Comparison of ENCODE assay signal across 15 cellular contexts in the genomic region with DNA sequence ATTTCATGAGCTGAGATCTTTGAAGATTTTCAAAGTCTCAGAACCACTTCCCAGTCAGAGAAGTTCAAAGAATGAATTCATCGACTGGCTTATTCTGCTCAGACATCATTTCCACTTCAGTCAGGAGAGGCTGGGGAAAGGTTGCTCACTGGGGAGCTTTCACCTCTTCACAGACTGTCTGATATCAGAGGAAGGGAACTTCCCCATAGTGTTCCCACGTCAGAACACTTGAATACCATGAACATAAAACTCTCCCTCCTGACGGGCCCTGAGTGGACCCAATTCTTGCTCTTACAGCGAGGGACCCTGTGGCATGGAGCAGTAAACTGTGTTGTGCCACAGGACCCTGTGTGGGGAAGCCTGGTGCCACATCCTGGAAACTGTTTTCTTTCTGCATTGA.
DNase-seq lines count a peak whose midpoint lies in the region; ATAC-seq and TF ChIP-seq lines count a peak whose summit lies in the region.
"Had no signal": no experiment of that assay in that cellular context is flagged by ENCODE, and none has a peak within 500 bp of the region (broad histone marks: within the 10 kb centered on the region; RNA-seq: fewer than 3 reads in every experiment).

No MANE protein-coding gene starts in this region.

- H3K14ac ChIP-seq in trophoblast cell (ENCODE audit: low read length) = no peak overlapping the region

- H3K9me3 ChIP-seq in CD4-positive, alpha-beta T cell (ENCODE audit: control insufficient read depth, low read length) = no peaks in the 10 kb centered on the region
- H3K9me3 ChIP-seq in trophoblast cell (ENCODE audit: insufficient read depth, low read depth, low read length) = no peaks in the 10 kb centered on the region
- H3K9me3 ChIP-seq: SJCRH30, upper lobe of left lung had no signal

- TF ChIP-seq CTCF in CD4-positive, alpha-beta T cell (IDR thresholded peaks at IDR 0.05) = no peak

- H3K36me3 Mint-ChIP-seq in CD4-positive, alpha-beta T cell (ENCODE audit: low read depth) = no peaks in the 10 kb centered on the region

- H2BK12ac ChIP-seq in trophoblast cell (ENCODE audit: low read length) = no peak overlapping the region

- H3K4me3 ChIP-seq in trophoblast cell (ENCODE audit: low read depth, low read length) = no peak overlapping the region
- H3K4me3 ChIP-seq: cardiac muscle cell, SJCRH30, smooth muscle cell, upper lobe of left lung had no signal

- peak; percentile 85 for ATAC-seq in CD4-positive, alpha-beta T cell (ENCODE audit: poor library complexity)
- ATAC-seq in HG02759 (IDR thresholded peaks at IDR 0.05; ENCODE audit: unreplicated experiment) (no peak), HG03571 (IDR thresholded peaks at IDR 0.05; ENCODE audit: unreplicated experiment) (no peak), GM18520 (IDR thresholded peaks at IDR 0.05; ENCODE audit: unreplicated experiment) (no peak)

- H2BK120ac ChIP-seq in trophoblast cell (ENCODE audit: insufficient read depth, low read length, poor library complexity) = no peak overlapping the region

- H3K4me1 ChIP-seq in trophoblast cell (ENCODE audit: control insufficient read depth in 1 of 2, insufficient read depth in 2 of 2, low read length in 2 of 2) = peaks cover 5 to 9% of the 10 kb centered on the region in 2 experiments
- H3K4me1 ChIP-seq: SJCRH30 had no signal

- H3K4me3 Mint-ChIP-seq in CD4-positive, alpha-beta T cell = no peak overlapping the region

- peak overlapping the region; percentile 44 for H4K91ac ChIP-seq in trophoblast cell (ENCODE audit: low read depth, low read length)

- H4K8ac ChIP-seq in trophoblast cell (ENCODE audit: low read depth, low read length) = no peak overlapping the region

- H4K12ac ChIP-seq in trophoblast cell (ENCODE audit: low read depth, low read length) = no peak overlapping the region

- H3K23ac ChIP-seq in trophoblast cell (ENCODE audit: low read length) = no peak overlapping the region

- no peak overlapping the region for H3K18ac ChIP-seq in trophoblast cell (ENCODE audit: low read length)

- H3K79me1 ChIP-seq in trophoblast cell (ENCODE audit: low read length) = no peaks in the 10 kb centered on the region

- peak in 2 of 10 experiments; percentile 24 to 31 for DNase-seq in CD4-positive, alpha-beta T cell
- peak; percentile 18 for DNase-seq in activated CD4-positive, alpha-beta T cell treated with anti-CD3 and anti-CD28 coated beads for 1 hour
- peak; percentile 33 for DNase-seq in activated naive CD4-positive, alpha-beta T cell treated with anti-CD3 and anti-CD28 coated beads, Interleukin-2, amount 50 U/mL, for 16 hours
- no peak for DNase-seq in trophoblast cell
- DNase-seq in head of caudate nucleus = no peak
- DNase-seq: Kasumi-1, NCI-H146, NCI-H446, SJCRH30, upper lobe of left lung had no signal

- H3K4me2 ChIP-seq in trophoblast cell (ENCODE audit: low read length) = no peak overlapping the region
- H3K4me2 ChIP-seq: smooth muscle cell had no signal

- H3K27me3 ChIP-seq in CD4-positive, alpha-beta T cell (ENCODE audit: control insufficient read depth, insufficient read depth, low read length) = no peaks in the 10 kb centered on the region
- H3K27me3 ChIP-seq in trophoblast cell (ENCODE audit: insufficient read depth, low read length) = no peaks in the 10 kb centered on the region
- H3K27me3 ChIP-seq: cardiac muscle cell, SJCRH30, upper lobe of left lung had no signal

- H3K9ac ChIP-seq in trophoblast cell (ENCODE audit: low read length) = no peak overlapping the region

- H3K27me3 Mint-ChIP-seq in CD4-positive, alpha-beta T cell = no peaks in the 10 kb centered on the region

- H2AFZ ChIP-seq in trophoblast cell (ENCODE audit: insufficient read depth, low read length, poor library complexity) = no peak overlapping the region

- peaks cover 80% of the 10 kb centered on the region for H3K4me1 Mint-ChIP-seq in CD4-positive, alpha-beta T cell (ENCODE audit: low read depth)

- H3K9me3 Mint-ChIP-seq in CD4-positive, alpha-beta T cell = no peaks in the 10 kb centered on the region

- H3K79me2 ChIP-seq in trophoblast cell (ENCODE audit: control insufficient read depth, insufficient read depth, low read length, poor library complexity) = no peaks in the 10 kb centered on the region

- intact Hi-C loops in CD4-positive, alpha-beta T cell (cut with DNase I, micrococcal nuclease) = loop anchor here (2.0 to 5.0 kb wide), 2 partner anchors 39 to 74 kb away; no protein-coding TSS in a partner anchor
- intact Hi-C loops in head of caudate nucleus (cut with DNase I) = no loop called here

- WGBS in trophoblast cell (ENCODE audit: extremely low coverage, insufficient coverage, insufficient read length) = no CpG with 5 or more reads among the region's 4 CpGs

- peak overlapping the region; percentile 71 for H3K27ac Mint-ChIP-seq in CD4-positive, alpha-beta T cell

- H3K27ac ChIP-seq in CD4-positive, alpha-beta T cell (ENCODE audit: low read depth, low read length) = no peak overlapping the region
- no peak overlapping the region for H3K27ac ChIP-seq in trophoblast cell (ENCODE audit: low read depth, low read length)
- H3K27ac ChIP-seq: cardiac muscle cell, SJCRH30 had no signal

- CTCF ChIA-PET in CD4-positive, alpha-beta T cell (lab: Charles Lee) = no interaction called here

- no peak overlapping the region for H3K4ac ChIP-seq in trophoblast cell (ENCODE audit: low read depth, low read length)

- no peak overlapping the region for H2BK5ac ChIP-seq in trophoblast cell (ENCODE audit: low read depth, low read length, poor library complexity)

- H3K36me3 ChIP-seq in trophoblast cell (ENCODE audit: control insufficient read depth in 1 of 2, insufficient read depth in 2 of 2, low read length in 2 of 2) = no peaks in the 10 kb centered on the region
- H3K36me3 ChIP-seq: cardiac muscle cell, SJCRH30, upper lobe of left lung had no signal

- no peak overlapping the region for H2AK5ac ChIP-seq in trophoblast cell (ENCODE audit: low read length)

- POLR2A ChIA-PET in CD4-positive, alpha-beta T cell (lab: Charles Lee) = interaction anchor here (1.1 kb wide), 1 partner anchor 39 kb away, joined by 9 read pairs; no protein-coding TSS in a partner anchor

Comparison
In these comparisons a context has a peak if more than half of its experiments do, and no peak if none do; other contexts are left out.
1. DNase-seq: peak in activated CD4-positive, alpha-beta T cell treated with anti-CD3 and anti-CD28 coated beads for 1 hour (single experiment) and activated naive CD4-positive, alpha-beta T cell treated with anti-CD3 and anti-CD28 coated beads, Interleukin-2, amount 50 U/mL, for 16 hours (single experiment); none in trophoblast cell (0 of 2) and head of caudate nucleus (0 of 42).